In genomic region chr6:117908246-117909107, GRCh38 we compare ENCODE assay signal across 9 cellular contexts. TPM values are rescaled to one million over a fixed set of nuclear protein-coding genes. Genes with fewer than 3 reads are reported as not detected.
DNase-seq lines count a peak whose midpoint lies in the region; ATAC-seq lines count a peak whose summit lies in the region.
"Had no signal": no experiment of that assay in that cellular context is flagged by ENCODE, and none has a peak within 500 bp of the region (broad histone marks: within the 10 kb centered on the region; RNA-seq: fewer than 3 reads in every experiment).

No MANE protein-coding gene starts in this region.

- H3K27me3 Mint-ChIP-seq in T-helper 17 cell, result peaks cover 58% of the 10 kb centered on the region

- peak overlapping the region; percentile 72 for H3K9ac ChIP-seq in ES-I3 (ENCODE audit: low read depth, low read length)

- H3K27ac Mint-ChIP-seq in T-helper 17 cell, result no peak overlapping the region

- H3K4me3 Mint-ChIP-seq in T-helper 17 cell, result peak overlapping the region; percentile 59

- H3K4me1 ChIP-seq in ES-I3 (ENCODE audit: insufficient read depth, low read length), result no peaks in the 10 kb centered on the region

- H3K9me3 ChIP-seq in ES-I3 (ENCODE audit: control insufficient read depth, insufficient read depth, low read length) (no peaks in the 10 kb centered on the region), T-helper 17 cell (ENCODE audit: control insufficient read depth, low read length, poor library complexity, severe bottlenecking) (no peaks in the 10 kb centered on the region)

- H3K4me1 Mint-ChIP-seq in T-helper 17 cell, result no peaks in the 10 kb centered on the region

- no peaks in the 10 kb centered on the region for H3K36me3 ChIP-seq in ES-I3 (ENCODE audit: insufficient read depth, low read length)

- no peak for DNase-seq in T-helper 17 cell
- peak in 32 of 51 donors; percentile 2 to 66 (median 20) for DNase-seq in hypothalamus (lab: John Stamatoyannopoulos, UW)
- no peak for DNase-seq in sciatic nerve (ENCODE audit: low spot score)
- DNase-seq in NCI-H2107 treated with DMSO at 0.1 percent for 48 hours (lab: John Stamatoyannopoulos, UW; ENCODE audit: unreplicated experiment), result no peak
- DNase-seq in cortex of kidney (lab: John Stamatoyannopoulos, UW), result no peak
- no peak for DNase-seq in NCI-H1930 (lab: John Stamatoyannopoulos, UW)

- ATAC-seq in T-helper 17 cell (no peak), sciatic nerve (peak; percentile 60), HG02973 (IDR thresholded peaks at IDR 0.05; ENCODE audit: unreplicated experiment) (no peak)

- intact Hi-C loops in sciatic nerve (cut with DNase I), result no loop called here

- peaks cover 3% of the 10 kb centered on the region for H3K36me3 Mint-ChIP-seq in T-helper 17 cell (ENCODE audit: low read depth)

RNA-seq across cellular contexts. Expression of gene SLC35F1, which starts 1.4 kb away (rescaled TPM):
- not detected for total RNA-seq in T-helper 17 cell
- 24.6 TPM for total RNA-seq in sciatic nerve
- total RNA-seq: myocyte had no signal

Comparison
In these comparisons a context has a peak if more than half of its experiments do, and no peak if none do; other contexts are left out.
1. DNase-seq: peak in hypothalamus (32 of 51); none in T-helper 17 cell (0 of 3), sciatic nerve (single experiment), NCI-H2107 treated with DMSO at 0.1 percent for 48 hours (single experiment), cortex of kidney (single experiment) and NCI-H1930 (0 of 2).
2. RNA of gene SLC35F1, which starts 1.4 kb away (total RNA-seq): 24.6 TPM in sciatic nerve (single experiment); not detected in T-helper 17 cell; every median in the first group is over 10 times any median in the second.